Comparison of ENCODE assay signal across 27 cellular contexts in the genomic region with DNA sequence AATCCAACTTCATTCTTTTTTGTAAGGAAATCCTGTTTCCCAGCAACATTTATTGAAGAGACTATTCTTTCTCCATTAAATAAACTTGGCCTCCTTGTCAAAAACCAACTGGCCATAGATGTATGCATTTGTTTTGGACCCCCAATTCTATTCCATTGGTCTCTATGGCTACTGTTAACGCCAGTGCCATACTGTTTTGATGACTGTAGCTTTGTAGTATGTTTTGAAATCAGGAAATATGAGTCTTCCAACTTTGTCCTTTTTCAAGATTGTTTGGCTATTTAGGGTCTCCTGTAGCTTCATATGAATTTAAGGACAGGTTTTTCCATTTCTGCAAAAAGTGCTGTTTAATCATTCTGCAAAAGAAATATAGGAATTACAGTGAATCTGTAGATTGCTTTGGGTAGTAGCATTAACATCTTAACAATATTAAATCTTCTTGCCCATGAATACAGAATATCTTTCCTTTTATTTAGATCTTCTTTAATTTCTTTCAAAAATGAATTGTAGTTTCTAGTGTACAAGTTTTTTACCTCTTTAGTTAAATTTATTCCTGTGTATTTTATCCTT.
"Had no signal": no experiment of that assay in that cellular context is flagged by ENCODE, and none has a peak within 500 bp of the region (broad histone marks: within the 10 kb centered on the region; RNA-seq: fewer than 3 reads in every experiment).

No MANE protein-coding gene starts in this region.

- H3K4me1 Mint-ChIP-seq: memory B cell; natural killer cell; stimulated activated naive B cell treated with anti-CD40 and anti-IgM and Interleukin-4, amounts not matched to agents 10 μg/mL and 1 μg/mL and 100 μg/mL, for 72 hours had no signal

- H3K27me3 ChIP-seq: dorsolateral prefrontal cortex, esophagus muscularis mucosa, foreskin keratinocyte, gastroesophageal sphincter, heart left ventricle, hepatocyte, ovary, tibial nerve, upper lobe of left lung had no signal

- H3K27ac ChIP-seq: dorsolateral prefrontal cortex, epithelial cell of prostate, esophagus muscularis mucosa, foreskin keratinocyte, gastroesophageal sphincter, heart left ventricle, hepatocyte, ovary, psoas muscle, skin epidermis, thoracic aorta, tibial nerve, upper lobe of left lung had no signal

- H3K4me3 Mint-ChIP-seq: memory B cell; natural killer cell; stimulated activated naive B cell treated with anti-CD40 and anti-IgM and Interleukin-4, amounts not matched to agents 10 μg/mL and 1 μg/mL and 100 μg/mL, for 72 hours; stimulated activated naive CD8-positive, alpha-beta T cell treated with anti-CD3 and anti-CD28 coated beads, Interleukin-15, Interleukin-2, amounts not matched to agents 100 ng/mL and 50 ng/mL, for 24 hours had no signal

- H3K4me3 ChIP-seq: dorsolateral prefrontal cortex, esophagus muscularis mucosa, gastroesophageal sphincter, heart left ventricle, hepatocyte, lung, ovary, psoas muscle, skin epidermis, thoracic aorta, tibial nerve, upper lobe of left lung had no signal

- FAIRE-seq: kidney, urothelium cell line had no signal

- H2AFZ ChIP-seq: hepatocyte had no signal

- H3K4me2 ChIP-seq: hepatocyte had no signal

- H3K36me3 ChIP-seq: esophagus muscularis mucosa, gastroesophageal sphincter, ovary, thoracic aorta, upper lobe of left lung had no signal

- H3K27me3 Mint-ChIP-seq: memory B cell; stimulated activated naive B cell treated with anti-CD40 and anti-IgM and Interleukin-4, amounts not matched to agents 10 μg/mL and 1 μg/mL and 100 μg/mL, for 72 hours; stimulated activated naive CD8-positive, alpha-beta T cell treated with anti-CD3 and anti-CD28 coated beads, Interleukin-15, Interleukin-2, amounts not matched to agents 100 ng/mL and 50 ng/mL, for 24 hours had no signal

- H3K4me1 ChIP-seq: esophagus muscularis mucosa, foreskin keratinocyte, gastroesophageal sphincter, psoas muscle, tibial nerve, upper lobe of left lung had no signal

- H3K79me2 ChIP-seq: hepatocyte had no signal

- H3K27ac Mint-ChIP-seq: memory B cell; natural killer cell; stimulated activated naive B cell treated with anti-CD40 and anti-IgM and Interleukin-4, amounts not matched to agents 10 μg/mL and 1 μg/mL and 100 μg/mL, for 72 hours; stimulated activated naive CD8-positive, alpha-beta T cell treated with anti-CD3 and anti-CD28 coated beads, Interleukin-15, Interleukin-2, amounts not matched to agents 100 ng/mL and 50 ng/mL, for 24 hours had no signal

- ATAC-seq: foreskin keratinocyte; gastroesophageal sphincter; heart left ventricle; left lobe of liver; natural killer cell; psoas muscle; right cardiac atrium; stimulated activated naive B cell treated with anti-CD40 and anti-IgM and Interleukin-4, amounts not matched to agents 10 μg/mL and 1 μg/mL and 100 μg/mL, for 72 hours had no signal

- DNase-seq: dorsolateral prefrontal cortex; effector CD4-positive, alpha-beta T cell; foreskin keratinocyte; heart left ventricle; kidney; natural killer cell; occipital lobe; ovary; posterior cingulate gyrus; psoas muscle; right cardiac atrium; stimulated activated CD4-positive, alpha-beta T cell treated with anti-CD3 and anti-CD28 coated beads, Interleukin-15, amount 100 ng/mL, for 24 hours; stimulated activated CD4-positive, alpha-beta T cell treated with anti-CD3 and anti-CD28 coated beads, Interleukin-2, amount 100 ng/mL, for 48 hours; stimulated activated naive B cell treated with anti-CD40 and anti-IgM and Interleukin-4, amounts not matched to agents 10 μg/mL and 1 μg/mL and 100 μg/mL, for 72 hours; upper lobe of left lung had no signal

- H3K9me3 ChIP-seq: ovary had no signal
